ENCODE assay signal across 8 cellular contexts in genomic region chr15:63044645-63045437, GRCh38. TPM values are rescaled to one million over a fixed set of nuclear protein-coding genes. Genes with fewer than 3 reads are reported as not detected.
DNase-seq lines count a peak whose midpoint lies in the region; ATAC-seq and TF ChIP-seq lines count a peak whose summit lies in the region.

No MANE protein-coding gene starts in this region.

- H3K9me3 Mint-ChIP-seq in IgD-negative memory B cell: no peaks in the 10 kb centered on the region

- TF ChIP-seq POLR2A in upper lobe of left lung (IDR thresholded peaks at IDR 0.05): no peak

- peaks cover 41% of the 10 kb centered on the region for H3K27me3 Mint-ChIP-seq in IgD-negative memory B cell

- H3K36me3 ChIP-seq in lower lobe of right lung (no peaks in the 10 kb centered on the region), upper lobe of left lung (no peaks in the 10 kb centered on the region)

- no peaks in the 10 kb centered on the region for H3K36me3 Mint-ChIP-seq in IgD-negative memory B cell

- intact Hi-C loops in lower lobe of right lung (cut with DNase I): no loop called here

- H3K4me1 ChIP-seq in lower lobe of right lung (peaks cover 39% of the 10 kb centered on the region), upper lobe of left lung (peaks cover 19 to 48% (median 39%) of the 10 kb centered on the region in 4 donors)

- TF ChIP-seq CTCF in lower lobe of right lung (IDR thresholded peaks at IDR 0.05): no peak
- no peak for TF ChIP-seq CTCF in upper lobe of left lung (IDR thresholded peaks at IDR 0.05)

- no peak for TF ChIP-seq EP300 in upper lobe of left lung (IDR thresholded peaks at IDR 0.05)

- peaks cover 7 to 21% (median 15%) of the 10 kb centered on the region in 3 donors for H3K4me1 Mint-ChIP-seq in IgD-negative memory B cell

- peak overlapping the region; percentile 12 to 92 (median 40) for H3K4me3 Mint-ChIP-seq in IgD-negative memory B cell

- peak overlapping the region; percentile 67 for H3K4me3 ChIP-seq in lower lobe of right lung
- peak overlapping the region; percentile 7 to 59 (median 52) for H3K4me3 ChIP-seq in upper lobe of left lung

- H3K27me3 ChIP-seq in lower lobe of right lung (ENCODE audit: low read depth) (peaks cover 43% of the 10 kb centered on the region), upper lobe of left lung (peaks cover 0 to 29% (median 14%) of the 10 kb centered on the region in 4 donors)

- no peak overlapping the region for H3K27ac Mint-ChIP-seq in IgD-negative memory B cell

- ATAC-seq in lower lobe of right lung (no peak), upper lobe of left lung (ENCODE audit: low FRiP score in 2 of 2) (no peak), GM21528 (IDR thresholded peaks at IDR 0.05; ENCODE audit: low FRiP score, unreplicated experiment) (no peak)

- WGBS in upper lobe of left lung, 2 donors: 38 to 48% methylated on average over 6 of the region's 6 CpGs

- peak overlapping the region; percentile 1 for H3K27ac ChIP-seq in lower lobe of right lung
- no peak overlapping the region for H3K27ac ChIP-seq in upper lobe of left lung

- peak; percentile 62 for DNase-seq in dermis blood vessel endothelial cell
- no peak for DNase-seq in lower lobe of right lung
- no peak for DNase-seq in upper lobe of left lung
- DNase-seq in stimulated activated CD4-positive, alpha-beta T cell treated with anti-CD3 and anti-CD28 coated beads, Interleukin-12 subunit alpha, Interleukin-12 subunit beta, amount 100 ng/mL, for 4 hours: no peak
- DNase-seq in SHP77 treated with DMSO at 0.1 percent for 48 hours (lab: John Stamatoyannopoulos, UW): no peak
- DNase-seq in central memory CD4-positive, alpha-beta T cell: no peak

- no peaks in the 10 kb centered on the region for H3K9me3 ChIP-seq in lower lobe of right lung
- H3K9me3 ChIP-seq in upper lobe of left lung: no peaks in the 10 kb centered on the region

RNA-seq across cellular contexts. Expression of gene TPM1, which starts 2.3 kb away (rescaled TPM):
- 5.4 TPM for polyA plus RNA-seq in IgD-negative memory B cell
- total RNA-seq in dermis blood vessel endothelial cell: 309 and 334 TPM in 2 replicates
- 137 TPM for total RNA-seq in lower lobe of right lung
- 100 to 1,000 TPM; 144 to 343 (median 254) TPM for total RNA-seq in upper lobe of left lung
